ENCODE assay signal across 9 cellular contexts in the genomic region with DNA sequence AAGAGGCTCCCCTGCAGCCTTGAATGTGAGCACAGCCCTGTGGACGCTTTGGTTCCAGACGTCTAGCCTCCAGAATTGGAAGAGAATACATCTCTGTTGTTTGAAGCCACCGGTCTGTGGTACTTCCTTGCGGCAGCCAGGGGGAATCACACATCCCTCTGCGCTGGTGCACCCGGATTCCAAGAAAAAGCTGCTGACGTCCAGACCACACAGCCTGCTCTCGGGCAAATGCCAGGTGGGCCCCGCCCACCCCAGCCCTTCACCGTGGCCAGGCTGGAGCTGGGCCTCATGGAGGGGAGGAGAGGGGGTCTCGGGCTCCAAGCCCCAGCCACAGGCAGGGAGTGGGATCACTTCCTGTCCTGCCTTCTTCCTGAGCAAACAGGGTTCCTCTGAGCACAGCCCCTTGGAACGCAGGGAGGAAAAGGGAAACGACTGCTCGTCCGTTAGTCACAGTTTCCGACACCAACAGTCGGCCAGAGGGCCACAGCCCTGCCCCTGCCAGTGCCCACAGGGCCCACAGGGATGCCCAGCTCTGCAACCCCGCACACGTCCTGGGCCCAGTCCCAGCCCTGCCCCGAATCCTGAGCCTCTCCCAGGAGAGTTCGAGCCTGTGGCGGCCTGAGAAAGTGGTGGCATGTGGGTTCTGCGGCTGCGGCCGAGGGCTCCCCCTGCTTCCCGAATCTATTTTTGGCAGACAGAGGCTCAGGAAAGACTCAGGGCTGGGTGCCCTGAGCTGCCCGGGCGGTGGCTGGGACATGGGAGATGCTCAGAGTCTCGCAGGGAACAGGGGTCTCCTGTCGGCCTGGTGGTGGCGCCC.
DNase-seq lines count a peak whose midpoint lies in the region; ATAC-seq and TF ChIP-seq lines count a peak whose summit lies in the region.
"Had no signal": no experiment of that assay in that cellular context is flagged by ENCODE, and none has a peak within 500 bp of the region (broad histone marks: within the 10 kb centered on the region; RNA-seq: fewer than 3 reads in every experiment).

No MANE protein-coding gene starts in this region.

- peak; percentile 41 for TF ChIP-seq RAD21 in neural cell (conservative IDR thresholded peaks at IDR 0.05)

- no peak overlapping the region for H3K9ac ChIP-seq in neural cell (ENCODE audit: low read length)

- intact Hi-C loops in esophagus squamous epithelium (cut with DNase I) = no loop called here

- H3K9me3 ChIP-seq in esophagus squamous epithelium (no peaks in the 10 kb centered on the region), neural cell (ENCODE audit: low read length) (no peaks in the 10 kb centered on the region)

- H3K27ac Mint-ChIP-seq in activated naive CD4-positive, alpha-beta T cell treated with anti-CD3 and anti-CD28 coated beads, Interleukin-2, amount 10 ng/mL, durations not matched to agents 7 days and 5 days = no peak overlapping the region

- H3K27me3 ChIP-seq in esophagus squamous epithelium = no peaks in the 10 kb centered on the region
- no peaks in the 10 kb centered on the region for H3K27me3 ChIP-seq in neural cell (ENCODE audit: insufficient read depth, low read depth, low read length)

- DNase-seq in AG08395 (ENCODE audit: low spot score) (peak; percentile 83), RPMI7951 (ENCODE audit: low read depth) (peak; percentile 90), esophagus squamous epithelium (lab: John Stamatoyannopoulos, UW) (no peak)
- no peak for DNase-seq in activated naive CD4-positive, alpha-beta T cell treated with anti-CD3 and anti-CD28 coated beads, Interleukin-2, amount 10 ng/mL, durations not matched to agents 7 days and 5 days

- H3K4me1 Mint-ChIP-seq in activated naive CD4-positive, alpha-beta T cell treated with anti-CD3 and anti-CD28 coated beads, Interleukin-2, amount 10 ng/mL, durations not matched to agents 7 days and 5 days = no peaks in the 10 kb centered on the region

- no peaks in the 10 kb centered on the region for H3F3A ChIP-seq in neural cell (ENCODE audit: insufficient read depth, low read length, poor library complexity, severe bottlenecking)

- ATAC-seq in HG02678 (IDR thresholded peaks at IDR 0.05; ENCODE audit: unreplicated experiment) (no peak), GM19395 (IDR thresholded peaks at IDR 0.05; ENCODE audit: unreplicated experiment) (no peak), GM19328 (IDR thresholded peaks at IDR 0.05; ENCODE audit: unreplicated experiment) (no peak)

- no peaks in the 10 kb centered on the region for H3K27me3 Mint-ChIP-seq in activated naive CD4-positive, alpha-beta T cell treated with anti-CD3 and anti-CD28 coated beads, Interleukin-2, amount 10 ng/mL, durations not matched to agents 7 days and 5 days

- peak overlapping the region in 1 of 4 donors; percentile 16 for H3K4me3 ChIP-seq in esophagus squamous epithelium
- H3K4me3 ChIP-seq in neural cell (ENCODE audit: low read length) = no peak overlapping the region
- H3K4me3 ChIP-seq: SK-N-MC had no signal

- WGBS in esophagus squamous epithelium, 2 donors = 39 to 51% methylated on average over 2 to 5 of the region's 31 CpGs

- no peak for TF ChIP-seq POLR2A in esophagus squamous epithelium (IDR thresholded peaks at IDR 0.05)

- H3K4me2 ChIP-seq in neural cell (ENCODE audit: low read length) = no peak overlapping the region

- H2AFZ ChIP-seq in neural cell (ENCODE audit: low read depth, low read length) = no peak overlapping the region

- peak in 5 of 6 experiments; percentile 25 to 51 (median 39) for TF ChIP-seq CTCF in esophagus squamous epithelium (IDR thresholded peaks at IDR 0.05)
- TF ChIP-seq CTCF in neural cell (IDR thresholded peaks at IDR 0.05; ENCODE audit: poor library complexity, severe bottlenecking) = no peak

- H3K9me2 ChIP-seq in neural cell (ENCODE audit: insufficient read depth, low read length) = no peaks in the 10 kb centered on the region

- H3K4me3 Mint-ChIP-seq in activated naive CD4-positive, alpha-beta T cell treated with anti-CD3 and anti-CD28 coated beads, Interleukin-2, amount 10 ng/mL, durations not matched to agents 7 days and 5 days = no peak overlapping the region

- peaks cover 13 to 81% (median 19%) of the 10 kb centered on the region in 3 donors for H3K36me3 ChIP-seq in esophagus squamous epithelium
- H3K36me3 ChIP-seq in neural cell (ENCODE audit: insufficient read depth, low read length) = no peaks in the 10 kb centered on the region

- H3K79me2 ChIP-seq in neural cell (replicated peaks; ENCODE audit: insufficient read depth, low read length) = no peaks in the 10 kb centered on the region

- no peaks in the 10 kb centered on the region for H4K20me1 ChIP-seq in neural cell (ENCODE audit: insufficient read depth)

- CTCF ChIA-PET in activated naive CD4-positive, alpha-beta T cell treated with anti-CD3 and anti-CD28 coated beads, Interleukin-2, amount 10 ng/mL, durations not matched to agents 7 days and 5 days (lab: Charles Lee) = no interaction called here

- peaks cover 29 to 53% (median 37%) of the 10 kb centered on the region in 3 donors for H3K4me1 ChIP-seq in esophagus squamous epithelium

- peaks cover 6% of the 10 kb centered on the region for H3K36me3 Mint-ChIP-seq in activated naive CD4-positive, alpha-beta T cell treated with anti-CD3 and anti-CD28 coated beads, Interleukin-2, amount 10 ng/mL, durations not matched to agents 7 days and 5 days

- TF ChIP-seq EP300 in neural cell (conservative IDR thresholded peaks at IDR 0.05; ENCODE audit: poor library complexity, severe bottlenecking) = no peak

- no peaks in the 10 kb centered on the region for H3K9me3 Mint-ChIP-seq in activated naive CD4-positive, alpha-beta T cell treated with anti-CD3 and anti-CD28 coated beads, Interleukin-2, amount 10 ng/mL, durations not matched to agents 7 days and 5 days

- H3K27ac ChIP-seq in esophagus squamous epithelium = peak overlapping the region; percentile 64 to 92 (median 80)
- H3K27ac ChIP-seq in neural cell (ENCODE audit: low read length) = no peak overlapping the region
- H3K27ac ChIP-seq: SK-N-MC had no signal

TF ChIP-seq in neural cell, 6 proteins besides CTCF, POLR2A, EP300 and RAD21:
- no peak for TF ChIP-seq POLR2AphosphoS5 (IDR thresholded peaks at IDR 0.05)
- TF ChIP-seq SMC3 (conservative IDR thresholded peaks at IDR 0.05; ENCODE audit: poor library complexity) = peak; percentile 39

Comparison
In these comparisons a context has a peak if more than half of its experiments do, and no peak if none do; other contexts are left out.
1. DNase-seq: peak in AG08395 (single experiment) and RPMI7951 (single experiment); none in esophagus squamous epithelium (single experiment) and activated naive CD4-positive, alpha-beta T cell treated with anti-CD3 and anti-CD28 coated beads, Interleukin-2, amount 10 ng/mL, durations not matched to agents 7 days and 5 days (single experiment).